Comparison of ENCODE assay signal across 9 cellular contexts in the genomic region with DNA sequence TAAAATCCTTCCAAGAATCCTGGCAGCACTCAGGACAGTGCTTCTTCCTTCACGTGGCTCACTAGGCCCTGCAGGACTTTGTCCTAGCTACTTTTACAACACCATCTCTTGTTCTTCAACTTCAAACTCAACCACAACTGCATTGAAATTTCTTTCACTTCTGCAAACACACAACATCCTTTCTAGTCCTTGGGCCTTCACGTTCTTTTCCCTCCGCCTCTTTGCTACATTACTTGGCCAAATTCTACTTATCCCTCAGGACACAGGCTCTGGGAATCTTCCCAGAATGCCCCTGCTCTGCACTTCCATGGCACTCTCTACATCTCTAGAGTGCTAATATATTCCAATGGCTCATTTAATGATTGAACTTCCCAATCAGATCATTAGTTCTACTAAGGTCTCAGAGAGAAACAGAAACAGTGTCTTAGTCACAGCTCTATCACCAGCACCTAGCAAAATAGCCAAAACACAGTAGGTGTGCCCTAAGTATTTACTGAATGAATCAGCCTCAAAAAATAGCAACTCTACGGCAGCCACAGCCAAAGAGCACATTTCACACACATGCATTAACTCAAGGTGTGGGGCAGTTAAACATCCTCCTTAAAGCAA.
DNase-seq lines count a peak whose midpoint lies in the region; ATAC-seq and TF ChIP-seq lines count a peak whose summit lies in the region.
"Had no signal": no experiment of that assay in that cellular context is flagged by ENCODE, and none has a peak within 500 bp of the region (broad histone marks: within the 10 kb centered on the region; RNA-seq: fewer than 3 reads in every experiment).

No MANE protein-coding gene starts in this region.

- TF ChIP-seq CTCF in HCT116 (IDR thresholded peaks at IDR 0.05 in 2 of 3, conservative IDR thresholded peaks at IDR 0.05 in 1 of 3; ENCODE audit: borderline replicate concordance in 1 of 3, insufficient read depth in 1 of 3, low read depth in 2 of 3, low read length in 2 of 3), result no peak
- TF ChIP-seq CTCF in MM.1S (IDR thresholded peaks at IDR 0.05; ENCODE audit: low read length), result no peak
- no peak for TF ChIP-seq CTCF in lower lobe of right lung (IDR thresholded peaks at IDR 0.05)

- no TSS peak for BruUV-seq in HCT116 (replicated peaks; lab: Mats Ljungman, UMichigan)

- POLR2A ChIA-PET in HCT116 (lab: Charles Lee), result no interaction called here

- peak overlapping the region; percentile 57 for H3K4me2 ChIP-seq in HCT116 (ENCODE audit: low read length)
- H3K4me2 ChIP-seq in MM.1S (ENCODE audit: low read depth, low read length), result peak overlapping the region; percentile 26; the same call in 1 of the 2 replicates

- H3K79me2 ChIP-seq in HCT116 (ENCODE audit: insufficient read depth, low read length), result no peaks in the 10 kb centered on the region
- H3K79me2 ChIP-seq in MM.1S (ENCODE audit: low read length), result no peaks in the 10 kb centered on the region

- RAD21 ChIA-PET in HCT116 (lab: Charles Lee; ENCODE audit: low non-redundant PET in 1 of 2, low total read pairs in 2 of 2, uncharacterized antibody in 2 of 2, unreplicated experiment in 2 of 2), result no interaction called here

- DNase-seq in HCT116 (ENCODE audit: low read depth, low spot score) (peak; percentile 38), MM.1S (peak; percentile 22), lower lobe of right lung (no peak), H7 (no peak), HUDEP-2 (lab: John Stamatoyannopoulos, UW; ENCODE audit: unreplicated experiment in 76 of 76) (no peak), SKM-1 treated with dmso at 0.1 percent for 144 hours (lab: John Stamatoyannopoulos, UW; ENCODE audit: unreplicated experiment) (no peak), AML-193 (lab: John Stamatoyannopoulos, UW) (no peak)

- H3F3A ChIP-seq in MM.1S (ENCODE audit: insufficient read depth, low read length), result peaks cover 4% of the 10 kb centered on the region; the same call in 1 of the 2 replicates

- H3K27me3 ChIP-seq in HCT116 (ENCODE audit: insufficient read depth, low read length), result no peaks in the 10 kb centered on the region
- H3K27me3 ChIP-seq in MM.1S (replicated peaks; ENCODE audit: insufficient read depth, low read length), result no peaks in the 10 kb centered on the region
- H3K27me3 ChIP-seq in lower lobe of right lung (ENCODE audit: low read depth), result no peaks in the 10 kb centered on the region
- no peaks in the 10 kb centered on the region for H3K27me3 ChIP-seq in H7 (ENCODE audit: control insufficient read depth, insufficient read depth, low read length)

- peaks cover 0 to 38% of the 10 kb centered on the region in 2 experiments; a peak in 2 of 4 replicates for H3K4me1 ChIP-seq in HCT116 (ENCODE audit: control insufficient read depth in 1 of 2, insufficient read depth in 2 of 2, low read length in 2 of 2)
- peaks cover 25% of the 10 kb centered on the region for H3K4me1 ChIP-seq in MM.1S (ENCODE audit: low read length)
- no peaks in the 10 kb centered on the region for H3K4me1 ChIP-seq in lower lobe of right lung

- CTCF ChIA-PET in HCT116 (lab: Charles Lee), result no interaction called here

- H4K20me1 ChIP-seq in HCT116 (ENCODE audit: insufficient read depth) (no peaks in the 10 kb centered on the region), MM.1S (ENCODE audit: insufficient read depth, low read length) (no peaks in the 10 kb centered on the region)

- peaks cover 0 to 4% of the 10 kb centered on the region in 2 experiments; a peak in 1 of 4 replicates for H3K36me3 ChIP-seq in HCT116 (ENCODE audit: control insufficient read depth in 1 of 2, insufficient read depth in 2 of 2, low read length in 2 of 2)
- no peaks in the 10 kb centered on the region; the same call in 1 of the 2 replicates for H3K36me3 ChIP-seq in MM.1S (replicated peaks; ENCODE audit: insufficient read depth, low read length)
- peaks cover 24% of the 10 kb centered on the region for H3K36me3 ChIP-seq in lower lobe of right lung
- H3K36me3 ChIP-seq in H7 (replicated peaks; ENCODE audit: control insufficient read depth, insufficient read depth, low read length), result peaks cover 1% of the 10 kb centered on the region

- H3K4me3 ChIP-seq in HCT116 (replicated peaks in 1 of 2; ENCODE audit: low read depth in 1 of 2, low read length in 2 of 2) (peak overlapping the region in 1 of 2 experiments; percentile 22; a peak in 1 of 4 replicates), MM.1S (ENCODE audit: low read length) (peak overlapping the region; percentile 9; the same call in 1 of the 2 replicates), lower lobe of right lung (no peak overlapping the region), H7 (ENCODE audit: insufficient read depth, low read depth, low read length) (no peak overlapping the region)

- no peak for TF ChIP-seq RAD21 in HCT116 (IDR thresholded peaks at IDR 0.05; ENCODE audit: low read depth)

- peak; percentile 92 for ATAC-seq in GM18517 (IDR thresholded peaks at IDR 0.05; ENCODE audit: unreplicated experiment)
- ATAC-seq in HCT116, result peak; percentile 79
- peak; percentile 41 to 49 for ATAC-seq in lower lobe of right lung
- ATAC-seq: natural killer cell treated with Interleukin-12 subunit alpha and Interleukin-12 subunit beta and Interleukin-15 and Interleukin-18, amount 100 ng/mL, for 72 hours had no signal

- H3K27ac ChIP-seq in HCT116 (ENCODE audit: low read depth, low read length), result peak overlapping the region; percentile 4; the same call in 1 of the 2 replicates
- peak overlapping the region; percentile 56; the same call in 1 of the 2 replicates for H3K27ac ChIP-seq in MM.1S (ENCODE audit: low read length)
- no peak overlapping the region for H3K27ac ChIP-seq in lower lobe of right lung

- TF ChIP-seq POLR2A in HCT116 (IDR thresholded peaks at IDR 0.05; ENCODE audit: borderline replicate concordance, extremely low read depth, insufficient read depth, insufficient read length), result no peak

- H3K9me3 ChIP-seq in HCT116 (ENCODE audit: control insufficient read depth in 1 of 2, insufficient read depth in 1 of 2, low read depth in 1 of 2, low read length in 2 of 2), result no peaks in the 10 kb centered on the region
- no peaks in the 10 kb centered on the region for H3K9me3 ChIP-seq in MM.1S (replicated peaks; ENCODE audit: insufficient read depth, low read length)
- no peaks in the 10 kb centered on the region for H3K9me3 ChIP-seq in lower lobe of right lung

- H3K9ac ChIP-seq in HCT116 (ENCODE audit: low read length) (peak overlapping the region; percentile 22; the same call in 1 of the 2 replicates), MM.1S (ENCODE audit: low read length) (no peak overlapping the region)

- H2AFZ ChIP-seq in HCT116 (ENCODE audit: low read depth, low read length, poor library complexity, severe bottlenecking) (no peak overlapping the region), MM.1S (ENCODE audit: low read length) (no peak overlapping the region)

- no peaks in the 10 kb centered on the region for H3K9me2 ChIP-seq in HCT116 (ENCODE audit: insufficient read depth)
- H3K9me2 ChIP-seq in MM.1S (replicated peaks; ENCODE audit: insufficient read depth, low read length), result no peaks in the 10 kb centered on the region

- intact Hi-C loops in HCT116 (cut with micrococcal nuclease) (no loop called here), lower lobe of right lung (cut with DNase I) (no loop called here)

TF ChIP-seq in HCT116, 20 proteins besides CTCF, POLR2A, EP300 and RAD21:
- TF ChIP-seq ZNF274 (IDR thresholded peaks at IDR 0.05; ENCODE audit: low read depth, low read length) (no peak), SRF (IDR thresholded peaks at IDR 0.05; ENCODE audit: low read depth) (no peak), TCF7L2 (IDR thresholded peaks at IDR 0.05; ENCODE audit: borderline replicate concordance, extremely low read depth, insufficient read depth, insufficient read length) (no peak), ELF1 (IDR thresholded peaks at IDR 0.05; ENCODE audit: borderline replicate concordance, low read depth) (no peak), SP1 (IDR thresholded peaks at IDR 0.05; ENCODE audit: low read depth) (peak; percentile 60; the same call in 1 of the 2 replicates), FOSL1 (IDR thresholded peaks at IDR 0.05; ENCODE audit: low read depth) (peak; percentile 52), MAX (IDR thresholded peaks at IDR 0.05) (0 out of 2 replicates have a peak, but pooled peaks have one; percentile 47), JUND (IDR thresholded peaks at IDR 0.05) (peak; percentile 60; the same call in 1 of the 2 replicates), EZH2phosphoT487 (IDR thresholded peaks at IDR 0.05; ENCODE audit: borderline replicate concordance) (no peak), CEBPB (IDR thresholded peaks at IDR 0.05; ENCODE audit: low read depth) (no peak), POLR2AphosphoS5 (IDR thresholded peaks at IDR 0.05; ENCODE audit: low read depth, low read length) (no peak), SIN3A (IDR thresholded peaks at IDR 0.05; ENCODE audit: low read depth) (no peak)

Comparison
In these comparisons a context has a peak if more than half of its experiments do, and no peak if none do; other contexts are left out.
1. DNase-seq: peak in HCT116 (single experiment) and MM.1S (single experiment); none in lower lobe of right lung (single experiment), H7 (single experiment), HUDEP-2 (0 of 76), SKM-1 treated with dmso at 0.1 percent for 144 hours (single experiment) and AML-193 (0 of 2).
2. Peak in every context shown above with its lines, with median percentiles within 50 percentile points of each other: ATAC-seq.